1 cellular context compared by ENCODE assay signal in the genomic region with DNA sequence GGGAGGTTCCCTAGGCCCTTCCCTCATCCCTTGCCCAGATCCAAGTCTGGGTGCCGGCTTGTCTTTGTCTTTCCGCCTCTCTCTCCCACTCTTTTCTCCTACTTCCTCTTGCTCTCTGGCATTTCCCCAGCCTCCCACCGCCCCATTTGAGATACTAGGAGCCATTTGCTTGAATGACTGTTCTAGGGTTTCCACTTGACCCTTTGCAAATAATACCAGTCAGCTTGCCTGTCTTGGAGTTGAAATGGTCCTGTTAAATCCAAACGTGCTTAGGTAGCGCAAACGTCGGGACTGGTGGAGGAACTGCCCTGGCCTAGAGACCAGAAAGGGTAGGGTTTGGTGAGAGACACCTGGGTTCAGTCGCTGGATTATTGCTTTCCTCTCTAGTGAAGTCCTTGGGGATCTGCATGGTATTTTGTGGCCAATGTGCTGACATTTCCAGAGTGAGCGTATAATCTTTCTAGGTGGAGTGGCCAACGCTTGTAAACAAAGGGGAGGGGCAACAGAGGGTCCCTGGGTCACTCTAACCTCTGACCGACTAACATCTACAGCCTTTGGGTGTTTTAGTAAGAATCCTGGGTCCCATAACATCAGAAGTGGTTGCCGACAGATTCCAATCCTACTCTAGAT.
TF ChIP-seq lines count a peak whose summit lies in the region.

No MANE protein-coding gene starts in this region.

TF ChIP-seq in H1, 55 proteins besides CTCF, POLR2A, EP300 and RAD21:
- peak; percentile 47 for TF ChIP-seq RNF2 (IDR thresholded peaks at IDR 0.05; ENCODE audit: borderline replicate concordance, low read depth, low read length, missing control alignments, poor library complexity, severe bottlenecking)
- TF ChIP-seq SRF (IDR thresholded peaks at IDR 0.05; ENCODE audit: low read depth, low read length), result no peak
- no peak for TF ChIP-seq TCF12 (IDR thresholded peaks at IDR 0.05; ENCODE audit: low read depth, low read length)
- no peak for TF ChIP-seq BACH1 (IDR thresholded peaks at IDR 0.05; ENCODE audit: low read length)
- TF ChIP-seq CREB1 (IDR thresholded peaks at IDR 0.05), result no peak
- TF ChIP-seq SUZ12 (IDR thresholded peaks at IDR 0.05; ENCODE audit: low read length), result peak; percentile 69
- no peak for TF ChIP-seq MAFK (IDR thresholded peaks at IDR 0.05; ENCODE audit: low read depth, low read length)
- no peak for TF ChIP-seq GTF2F1 (IDR thresholded peaks at IDR 0.05; ENCODE audit: borderline replicate concordance, low read depth, low read length)
- TF ChIP-seq RFX5 (IDR thresholded peaks at IDR 0.05; ENCODE audit: borderline replicate concordance, low read depth, low read length), result no peak
- TF ChIP-seq CHD1 (IDR thresholded peaks at IDR 0.05; ENCODE audit: low read depth, low read length), result no peak
